9 cellular contexts compared by ENCODE assay signal in genomic region chr14:91396959-91397815, GRCh38. TPM values are rescaled to one million over a fixed set of nuclear protein-coding genes. Genes with fewer than 3 reads are reported as not detected.
DNase-seq lines count a peak whose midpoint lies in the region; ATAC-seq, FAIRE-seq and TF ChIP-seq lines count a peak whose summit lies in the region.
"Had no signal": no experiment of that assay in that cellular context is flagged by ENCODE, and none has a peak within 500 bp of the region (broad histone marks: within the 10 kb centered on the region; RNA-seq: fewer than 3 reads in every experiment).

No MANE protein-coding gene starts in this region.

- H3K9me1 ChIP-seq in K562 (ENCODE audit: control insufficient read depth, insufficient read depth, low read length), result no peaks in the 10 kb centered on the region

- peaks cover 13% of the 10 kb centered on the region for H3K79me1 ChIP-seq in neuronal stem cell (ENCODE audit: low read depth, low read length)

- POLR2A ChIA-PET in K562 (lab: Yijun Ruan, JAX), result interaction anchor here (1.2 to 1.5 kb wide), 2 partner anchors 8 to 19 kb away, joined by 3 to 4 read pairs; no protein-coding TSS in a partner anchor

- H2BK120ac ChIP-seq in neuronal stem cell (ENCODE audit: low read depth, low read length), result no peak overlapping the region

- DNase-seq in DMS 273 (lab: John Stamatoyannopoulos, UW; ENCODE audit: unreplicated experiment) (peak; percentile 81), DMS 273 treated with DMSO at 0.1 percent for 48 hours (lab: John Stamatoyannopoulos, UW) (no peak), NOMO-1 treated with dmso at 0.1 percent for 144 hours (lab: John Stamatoyannopoulos, UW; ENCODE audit: unreplicated experiment) (peak; percentile 31), K562 (ENCODE audit: extremely low read depth in 1 of 4, low spot score in 3 of 4) (peak in 1 of 4 experiments; percentile 19), neuronal stem cell (ENCODE audit: low spot score) (no peak), C1 segment of cervical spinal cord (lab: John Stamatoyannopoulos, UW) (no peak), HPDE6-E6E7 (ENCODE audit: extremely low spot score) (no peak)

- H2BK12ac ChIP-seq in neuronal stem cell (ENCODE audit: low read length), result peak overlapping the region; percentile 12

- H3K4ac ChIP-seq in neuronal stem cell (ENCODE audit: low read length), result no peak overlapping the region

- TF ChIP-seq RAD21 in K562 (CRISPR knock-in tag; conservative IDR thresholded peaks at IDR 0.05 in 1 of 2, IDR thresholded peaks at IDR 0.05 in 1 of 2), result no peak

- H4K91ac ChIP-seq in neuronal stem cell (ENCODE audit: low read depth, low read length, poor library complexity), result no peak overlapping the region

- peaks cover 12 to 34% of the 10 kb centered on the region in 2 experiments; a peak in 4 of 5 replicates for H3K4me1 ChIP-seq in K562 (replicated peaks in 1 of 2; ENCODE audit: control insufficient read depth in 2 of 2, insufficient read depth in 2 of 2, low read length in 2 of 2)
- H3K4me1 ChIP-seq in neuronal stem cell (ENCODE audit: control insufficient read depth in 2 of 2, insufficient read depth in 1 of 2, low read depth in 1 of 2, low read length in 2 of 2), result peaks cover 2 to 41% of the 10 kb centered on the region in 2 donors

- peak overlapping the region; percentile 43 for H2BK5ac ChIP-seq in neuronal stem cell (ENCODE audit: low read length)

- no peak overlapping the region for H3K4me3 ChIP-seq in K562
- no peak overlapping the region for H3K4me3 ChIP-seq in neuronal stem cell (ENCODE audit: low read length in 2 of 2)

- no peak overlapping the region for H2AK5ac ChIP-seq in neuronal stem cell (ENCODE audit: low read depth, low read length)

- no peak overlapping the region for H3K14ac ChIP-seq in neuronal stem cell (ENCODE audit: low read length)

- 51% methylated on average over 7 of the region's 15 CpGs for WGBS in K562 (ENCODE audit: insufficient coverage, low coverage, missing lambda C conversion rate)
- no CpG with 5 or more reads among the region's 15 CpGs for WGBS in neuronal stem cell (ENCODE audit: extremely low coverage in 2 of 2, insufficient read length in 2 of 2, insufficient replicate concordance in 1 of 2), 2 donors

- no TSS peak for BruUV-seq in K562 (replicated peaks; lab: Mats Ljungman, UMichigan)

- no peak overlapping the region for H2BK15ac ChIP-seq in neuronal stem cell (ENCODE audit: low read length)

- no peak overlapping the region for H3K4me2 ChIP-seq in K562 (ENCODE audit: insufficient read depth, low read length)
- H3K4me2 ChIP-seq in neuronal stem cell (ENCODE audit: insufficient read depth, low read length, poor library complexity, severe bottlenecking), result no peak overlapping the region

- H3K36me3 ChIP-seq in K562 (ENCODE audit: control insufficient read depth, insufficient read depth, low read length) (peaks cover 3% of the 10 kb centered on the region; the same call in 1 of the 3 replicates), neuronal stem cell (replicated peaks in 1 of 2; ENCODE audit: control insufficient read depth in 2 of 2, insufficient read depth in 2 of 2, low read length in 2 of 2) (peaks cover 0 to under 1% of the 10 kb centered on the region in 2 donors)

- TF ChIP-seq EP300 in K562 (IDR thresholded peaks at IDR 0.05; ENCODE audit: low read length), result no peak

- peaks cover 71% of the 10 kb centered on the region for H3K79me2 ChIP-seq in K562 (ENCODE audit: control insufficient read depth, insufficient read depth, low read length)

- H4K8ac ChIP-seq in neuronal stem cell (ENCODE audit: low read depth, low read length), result no peak overlapping the region

- in situ Hi-C loops in K562 (cut with MboI), result no loop called here

- H3K23ac ChIP-seq in neuronal stem cell (ENCODE audit: low read depth, low read length, poor library complexity), result no peak overlapping the region

- no peaks in the 10 kb centered on the region for H3K27me3 ChIP-seq in K562 (ENCODE audit: control insufficient read depth in 2 of 2, insufficient read depth in 2 of 2, low read length in 2 of 2)
- no peaks in the 10 kb centered on the region for H3K27me3 ChIP-seq in neuronal stem cell (ENCODE audit: control insufficient read depth in 3 of 3, insufficient read depth in 3 of 3, low read depth in 1 of 3, low read length in 3 of 3)

- H2AFZ ChIP-seq in K562 (ENCODE audit: low read depth, low read length) (no peak overlapping the region), neuronal stem cell (ENCODE audit: low read length) (no peak overlapping the region)

- intact Hi-C loops in K562 (cut with micrococcal nuclease), result no loop called here

- peak overlapping the region; percentile 76 for H3K18ac ChIP-seq in neuronal stem cell (ENCODE audit: low read length)

- H3K9ac ChIP-seq in K562 (ENCODE audit: insufficient read depth in 1 of 2, low read depth in 2 of 2, low read length in 2 of 2) (peak overlapping the region in 1 of 2 experiments; percentile 65; a peak in 2 of 4 replicates), neuronal stem cell (ENCODE audit: low read depth, low read length, poor library complexity) (no peak overlapping the region)

- TF ChIP-seq CTCF in K562 (IDR thresholded peaks at IDR 0.05 in 2 of 3, conservative IDR thresholded peaks at IDR 0.05 in 1 of 3; ENCODE audit: insufficient read depth in 2 of 3, low read depth in 1 of 3, low read length in 3 of 3), result no peak

- TF ChIP-seq POLR2A in K562 (conservative IDR thresholded peaks at IDR 0.05), result no peak

- no peak for FAIRE-seq in K562 (lab: Jason Lieb, UNC)

- peak; percentile 83 for ATAC-seq in HG02981 (IDR thresholded peaks at IDR 0.05; ENCODE audit: unreplicated experiment)
- peak; percentile 52 for ATAC-seq in K562

- H4K20me1 ChIP-seq in K562 (replicated peaks; ENCODE audit: control insufficient read depth, insufficient read depth, low read length), result no peaks in the 10 kb centered on the region

- H3K9me3 ChIP-seq in K562 (replicated peaks; ENCODE audit: control insufficient read depth, insufficient read depth, low read depth, low read length) (no peaks in the 10 kb centered on the region), neuronal stem cell (replicated peaks in 1 of 2; ENCODE audit: control insufficient read depth in 2 of 2, insufficient read depth in 1 of 2, low read depth in 1 of 2, low read length in 2 of 2) (peaks cover 0 to 6% of the 10 kb centered on the region in 2 donors)

- CTCF ChIA-PET in K562 (lab: Yijun Ruan, JAX; ENCODE audit: low intra/inter-chr PET ratio), result no interaction called here

- H3K27ac ChIP-seq in K562 (ENCODE audit: extremely low read depth, low read depth, low read length) (no peak overlapping the region), neuronal stem cell (replicated peaks; ENCODE audit: low read length) (no peak overlapping the region)
- H3K27ac ChIP-seq: 22Rv1 had no signal

TF ChIP-seq in K562, 482 proteins besides CTCF, POLR2A, EP300 and RAD21 (continues in another document):
- no peak for TF ChIP-seq ARNT (IDR thresholded peaks at IDR 0.05)
- peak; percentile 22; the same call in 1 of the 2 replicates for TF ChIP-seq TFAP4 (CRISPR knock-in tag; IDR thresholded peaks at IDR 0.05; ENCODE audit: borderline replicate concordance)
- TF ChIP-seq CHAMP1 (IDR thresholded peaks at IDR 0.05), result no peak
- no peak for TF ChIP-seq RAD51 (IDR thresholded peaks at IDR 0.05; ENCODE audit: borderline replicate concordance, low read depth)
- peak; percentile 53 for TF ChIP-seq GABPA (tag; conservative IDR thresholded peaks at IDR 0.05; ENCODE audit: low read depth)
- TF ChIP-seq TCF7 (IDR thresholded peaks at IDR 0.05; ENCODE audit: borderline replicate concordance), result no peak

RNA-seq across cellular contexts. Expression of gene CCDC88C, which starts 20.4 kb away (rescaled TPM):
- total RNA-seq in K562 (2011; cell fraction: chromatin; rRNA removed; ENCODE audit: low replicate concordance), result 100 and 139 TPM in 2 replicates
- total RNA-seq in K562 (2011; cell fraction: nucleolus; rRNA removed), result 63.0 and 67.6 TPM in 2 replicates
- total RNA-seq in K562 (2011; cell fraction: nucleoplasm; rRNA removed), result 63.9 and 65.4 TPM in 2 replicates
- total RNA-seq in K562 (2014; rRNA removed), result 12.4 and 13.3 TPM in 2 replicates
- 11.2 and 12.9 TPM in 2 replicates for total RNA-seq in K562 (2014; rRNA removed; fragmentation: Illumina TruSeq; extraction: Trizol)
- 11.3 and 12.2 TPM in 2 replicates for total RNA-seq in K562 (2015; rRNA removed; fragmentation: Illumina TruSeq; extraction: Trizol)
- 16.8 and 22.5 TPM in 2 replicates for total RNA-seq in K562 (2021)
- 7.5 and 8.2 TPM in 2 replicates for polyA plus RNA-seq in K562 (2011; rRNA removed)
- polyA plus RNA-seq in K562 (2011; cell fraction: cytosol; rRNA removed), result 5.8 and 6.7 TPM in 2 replicates
- polyA plus RNA-seq in K562 (2011; cell fraction: nucleus; rRNA removed), result 23.6 and 28.3 TPM in 2 replicates
- 8.6 and 10.1 TPM in 2 replicates for polyA plus RNA-seq in K562 (2012)
- 8.4 and 9.3 TPM in 2 replicates for polyA plus RNA-seq in K562 (2014; fragmentation: Illumina TruSeq; extraction: Trizol)
- under 1 TPM; 0.62 to 0.65 TPM for polyA plus RNA-seq in K562 (2014; fragmentation: Nextera tagmentation; extraction: Ambion mirVana)
- polyA plus RNA-seq in K562 (2014; rRNA removed), result 10.7 and 11.4 TPM in 2 replicates
- 20.0 and 20.9 TPM in 2 replicates for polyA minus RNA-seq in K562 (2011; rRNA and poly(A)+ RNA removed)
- 7.9 and 12.8 TPM in 2 replicates for polyA minus RNA-seq in K562 (2011; cell fraction: cytosol; rRNA and poly(A)+ RNA removed)
- polyA minus RNA-seq in K562 (2011; cell fraction: nucleus; rRNA and poly(A)+ RNA removed), result 22.8 and 36.1 TPM in 2 replicates
- 18.8 TPM for polyA plus RNA-seq in neuronal stem cell (2013, experiment 1 of 2)
- polyA plus RNA-seq in neuronal stem cell (2013, experiment 2 of 2), result 18.5 TPM

Comparison
In these comparisons a context has a peak if more than half of its experiments do, and no peak if none do; other contexts are left out.
1. DNase-seq: peak in DMS 273 (single experiment) and NOMO-1 treated with dmso at 0.1 percent for 144 hours (single experiment); none in DMS 273 treated with DMSO at 0.1 percent for 48 hours (single experiment), neuronal stem cell (single experiment), C1 segment of cervical spinal cord (0 of 14) and HPDE6-E6E7 (single experiment).